Comparison of ENCODE assay signal across 10 cellular contexts in the genomic region with DNA sequence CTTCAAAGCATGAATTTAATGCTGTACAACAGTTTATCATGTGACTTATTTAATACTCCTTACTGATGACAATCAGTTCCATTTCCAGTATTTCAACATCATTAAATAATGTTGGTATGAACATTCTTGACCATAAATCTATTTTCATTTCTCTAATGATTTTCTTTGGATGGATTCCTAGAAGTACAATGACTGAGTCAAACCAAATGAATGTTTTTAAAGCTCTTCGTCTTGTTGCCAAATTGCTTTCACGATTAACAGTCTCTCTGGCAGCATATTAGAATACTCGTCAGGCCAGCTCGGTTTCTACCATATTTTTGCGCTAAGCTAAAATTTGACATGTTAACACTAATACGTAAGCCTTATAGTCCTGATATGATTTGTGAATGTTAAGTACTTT.
A peak's percentile ranks its signal among the peaks of the same experiment; 100 is the strongest.
DNase-seq lines count a peak whose midpoint lies in the region; ATAC-seq and TF ChIP-seq lines count a peak whose summit lies in the region.
"Had no signal": no experiment of that assay in that cellular context is flagged by ENCODE, and none has a peak within 500 bp of the region (broad histone marks: within the 10 kb centered on the region; RNA-seq: fewer than 3 reads in every experiment).

No MANE protein-coding gene starts in this region.

- H3F3A ChIP-seq in PC-9 (ENCODE audit: insufficient read depth, low read depth) = no peaks in the 10 kb centered on the region

- H3K9me3 ChIP-seq in PC-9 (ENCODE audit: insufficient read depth, low read depth) = no peaks in the 10 kb centered on the region
- no peaks in the 10 kb centered on the region for H3K9me3 ChIP-seq in endocrine pancreas (ENCODE audit: control insufficient read depth, low read length)
- H3K9me3 ChIP-seq: lower lobe of right lung had no signal

- CTCF ChIA-PET in PC-9 (lab: Charles Lee) (interaction anchor here (0.6 to 0.9 kb wide), 4 partner anchors 24 to 324 kb away, joined by 3 to 4 read pairs (median 3); no protein-coding TSS in a partner anchor), HEK293T (lab: Yijun Ruan, JAX) (interaction anchor here (0.6 to 0.7 kb wide), 2 partner anchors 326 to 327 kb away, joined by 3 to 4 read pairs; no protein-coding TSS in a partner anchor)

- peak overlapping the region; percentile 41; the same call in 1 of the 2 replicates for H3K4me2 ChIP-seq in PC-9

- no peak for TF ChIP-seq CTCF in AG09309 (IDR thresholded peaks at IDR 0.05; ENCODE audit: control insufficient read depth, insufficient read depth, low read depth, low read length, missing control alignments)
- no peak for TF ChIP-seq CTCF in PC-9 (conservative IDR thresholded peaks at IDR 0.05)

- intact Hi-C loops in PC-9 (cut with micrococcal nuclease; ENCODE audit: unreplicated experiment) = no loop called here

- H2AFZ ChIP-seq in PC-9 = no peak overlapping the region

- H3K9ac ChIP-seq in endocrine pancreas (ENCODE audit: control insufficient read depth, insufficient read depth, low read length) = no peak overlapping the region

- POLR2A ChIA-PET in PC-9 (lab: Charles Lee; ENCODE audit: unreplicated experiment) (no interaction called here), HEK293T (lab: Yijun Ruan, JAX) (no interaction called here)

- H3K4me1 ChIP-seq in PC-9 (replicated peaks; ENCODE audit: insufficient read depth) (no peaks in the 10 kb centered on the region), endocrine pancreas (ENCODE audit: control insufficient read depth, insufficient read depth, low read length) (no peaks in the 10 kb centered on the region)
- H3K4me1 ChIP-seq: lower lobe of right lung had no signal

- H3K36me3 ChIP-seq in PC-9 (ENCODE audit: low read depth) = no peaks in the 10 kb centered on the region
- no peaks in the 10 kb centered on the region for H3K36me3 ChIP-seq in endocrine pancreas (ENCODE audit: control insufficient read depth, insufficient read depth, low read length)
- H3K36me3 ChIP-seq: lower lobe of right lung had no signal

- no peaks in the 10 kb centered on the region for H3K79me2 ChIP-seq in PC-9 (ENCODE audit: low read depth)

- no peak overlapping the region for H3K27ac ChIP-seq in PC-9
- H3K27ac ChIP-seq: lower lobe of right lung had no signal

- no peaks in the 10 kb centered on the region for H3K9me2 ChIP-seq in PC-9 (ENCODE audit: insufficient read depth)

- H3K4me3 ChIP-seq in AG09309 (ENCODE audit: control insufficient read depth, low read depth, low read length) = peak overlapping the region; percentile 8; the same call in 1 of the 2 replicates
- H3K4me3 ChIP-seq in PC-9 = no peak overlapping the region
- peak overlapping the region; percentile 84 for H3K4me3 ChIP-seq in endocrine pancreas (ENCODE audit: control insufficient read depth, insufficient read depth, low read length)
- H3K4me3 ChIP-seq: lower lobe of right lung had no signal

- H3K27me3 ChIP-seq in PC-9 (ENCODE audit: insufficient read depth, low read depth) (no peaks in the 10 kb centered on the region), endocrine pancreas (ENCODE audit: control insufficient read depth, insufficient read depth, low read length) (no peaks in the 10 kb centered on the region)

- DNase-seq in AG09309 (ENCODE audit: low read depth) = peak; percentile 88
- DNase-seq in PC-9 = no peak
- peak; percentile 23 to 89 for DNase-seq in lung microvascular endothelial cell (ENCODE audit: low read depth in 2 of 2)
- no peak for DNase-seq in HuH-7.5 (ENCODE audit: low spot score)
- DNase-seq in HEK293T (ENCODE audit: extremely low spot score) = no peak
- no peak for DNase-seq in stimulated activated CD4-positive, alpha-beta T cell treated with anti-CD3 and anti-CD28 coated beads, Interleukin-1b, Interleukin-23, amount 100 ng/mL, for 48 hours
- DNase-seq: lower lobe of right lung, SIG-M5 had no signal

- ATAC-seq in HG02973 (IDR thresholded peaks at IDR 0.05; ENCODE audit: unreplicated experiment) = no peak

- BruUV-seq in PC-9 (replicated peaks; lab: Mats Ljungman, UMichigan) = no TSS peak

- H4K20me1 ChIP-seq in PC-9 (ENCODE audit: insufficient read depth) = no peaks in the 10 kb centered on the region; the same call in 1 of the 2 replicates

TF ChIP-seq in HEK293T, 16 proteins besides CTCF, POLR2A, EP300 and RAD21:
- TF ChIP-seq SP1 (IDR thresholded peaks at IDR 0.05) (no peak), LEF1 (IDR thresholded peaks at IDR 0.05; ENCODE audit: borderline replicate concordance) (no peak), ELF4 (IDR thresholded peaks at IDR 0.05) (no peak), FOXA1 (IDR thresholded peaks at IDR 0.05) (no peak), NFRKB (IDR thresholded peaks at IDR 0.05) (no peak), TARDBP (IDR thresholded peaks at IDR 0.05) (no peak), BHLHE40 (IDR thresholded peaks at IDR 0.05; ENCODE audit: borderline replicate concordance) (no peak), FOXM1 (IDR thresholded peaks at IDR 0.05; ENCODE audit: borderline replicate concordance) (no peak), SUZ12 (IDR thresholded peaks at IDR 0.05) (no peak), ARNT (IDR thresholded peaks at IDR 0.05) (no peak), CTBP1 (IDR thresholded peaks at IDR 0.05; ENCODE audit: borderline replicate concordance) (no peak)

Comparison
In these comparisons a context has a peak if more than half of its experiments do, and no peak if none do; other contexts are left out.
1. DNase-seq: peak in AG09309 (single experiment) and lung microvascular endothelial cell (2 of 2); none in PC-9 (0 of 2), HuH-7.5 (single experiment), HEK293T (single experiment) and stimulated activated CD4-positive, alpha-beta T cell treated with anti-CD3 and anti-CD28 coated beads, Interleukin-1b, Interleukin-23, amount 100 ng/mL, for 48 hours (single experiment).